Comparison of ENCODE assay signal across 12 cellular contexts in the genomic region with DNA sequence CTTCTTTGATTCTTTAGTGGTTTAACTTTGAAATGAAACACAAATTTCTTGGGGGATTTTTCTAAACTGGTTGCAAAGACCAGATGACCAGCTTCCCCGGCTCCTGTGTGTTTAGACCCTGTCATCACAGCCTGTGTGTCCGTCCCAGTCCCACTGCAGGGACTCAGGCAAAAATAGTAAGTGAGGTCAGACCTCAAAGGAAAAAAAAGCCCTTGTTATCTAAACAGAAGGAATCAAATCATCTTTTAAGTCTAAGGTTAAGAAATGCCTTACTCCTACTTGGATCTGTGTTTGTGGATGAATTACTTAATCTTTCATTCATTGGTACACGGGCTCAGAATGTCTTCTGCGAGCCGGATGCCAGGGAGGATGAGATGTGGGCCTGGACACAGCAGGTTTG.
DNase-seq lines count a peak whose midpoint lies in the region; ATAC-seq and TF ChIP-seq lines count a peak whose summit lies in the region.
"Had no signal": no experiment of that assay in that cellular context is flagged by ENCODE, and none has a peak within 500 bp of the region (broad histone marks: within the 10 kb centered on the region; RNA-seq: fewer than 3 reads in every experiment).

No MANE protein-coding gene starts in this region.

- no peak overlapping the region for H3K27ac ChIP-seq in CD4-positive, alpha-beta T cell (ENCODE audit: low read depth, low read length)
- peak overlapping the region; percentile 16 for H3K27ac ChIP-seq in adipose tissue (ENCODE audit: low read depth, low read length)
- peak overlapping the region; percentile 55 to 61 for H3K27ac ChIP-seq in right atrium auricular region
- peak overlapping the region; percentile 51 to 73 (median 66) for H3K27ac ChIP-seq in sigmoid colon
- H3K27ac ChIP-seq in effector memory CD4-positive, alpha-beta T cell (ENCODE audit: insufficient read depth, low read length, poor library complexity, severe bottlenecking) = no peak overlapping the region

- H3K27me3 Mint-ChIP-seq in CD4-positive, alpha-beta T cell = no peaks in the 10 kb centered on the region

- ATAC-seq in CD4-positive, alpha-beta T cell (ENCODE audit: poor library complexity) = no peak
- no peak for ATAC-seq in GM21723 (IDR thresholded peaks at IDR 0.05; ENCODE audit: unreplicated experiment)
- ATAC-seq: left colon had no signal

- H3K4me3 Mint-ChIP-seq in CD4-positive, alpha-beta T cell = no peak overlapping the region

- no peak for TF ChIP-seq POLR2A in sigmoid colon (IDR thresholded peaks at IDR 0.05)

- H3K27ac Mint-ChIP-seq in CD4-positive, alpha-beta T cell = peak overlapping the region; percentile 54

- no peak for TF ChIP-seq EP300 in sigmoid colon (IDR thresholded peaks at IDR 0.05)

- no peaks in the 10 kb centered on the region for H3K9me3 Mint-ChIP-seq in CD4-positive, alpha-beta T cell

- H3K36me3 ChIP-seq in right atrium auricular region (no peaks in the 10 kb centered on the region), sigmoid colon (no peaks in the 10 kb centered on the region)
- H3K36me3 ChIP-seq in effector memory CD4-positive, alpha-beta T cell (ENCODE audit: control insufficient read depth, insufficient read depth, low read length) = no peaks in the 10 kb centered on the region

- intact Hi-C loops in CD4-positive, alpha-beta T cell (cut with DNase I, micrococcal nuclease) = no loop called here
- intact Hi-C loops in sigmoid colon (cut with DNase I) = no loop called here

- TF ChIP-seq CTCF in CD4-positive, alpha-beta T cell (IDR thresholded peaks at IDR 0.05) = no peak
- TF ChIP-seq CTCF in right atrium auricular region (IDR thresholded peaks at IDR 0.05) (no peak), sigmoid colon (IDR thresholded peaks at IDR 0.05) (no peak)

- H3K27me3 ChIP-seq in CD4-positive, alpha-beta T cell (ENCODE audit: control insufficient read depth, insufficient read depth, low read length) = no peaks in the 10 kb centered on the region
- H3K27me3 ChIP-seq in right atrium auricular region (no peaks in the 10 kb centered on the region), sigmoid colon (no peaks in the 10 kb centered on the region)
- no peaks in the 10 kb centered on the region for H3K27me3 ChIP-seq in effector memory CD4-positive, alpha-beta T cell (replicated peaks; ENCODE audit: control insufficient read depth, insufficient read depth, low read length, poor library complexity, severe bottlenecking)

- WGBS in adipose tissue, 3 donors = 33 to 38% (median 34%) methylated on average over 5 of the region's 5 CpGs
- 32 to 61% methylated on average over 5 of the region's 5 CpGs for WGBS in sigmoid colon, 2 donors

- POLR2A ChIA-PET in CD4-positive, alpha-beta T cell (lab: Charles Lee) = interaction anchor here (0.6 to 2.1 kb wide), 5 partner anchors 13 to 547 kb away, joined by 3 to 10 read pairs (median 3); a partner anchor contains a TSS

- no peak for DNase-seq in CD4-positive, alpha-beta T cell
- DNase-seq in right atrium auricular region (ENCODE audit: low spot score) (no peak), sigmoid colon (no peak), kidney tubule cell (ENCODE audit: low spot score) (no peak), NCI-H2029 treated with DMSO at 0.1 percent for 48 hours (lab: John Stamatoyannopoulos, UW) (no peak)
- no peak for DNase-seq in effector memory CD4-positive, alpha-beta T cell
- DNase-seq: Caco-2, NCI-H1092, NCI-H748 treated with DMSO at 0.1 percent for 48 hours had no signal

- CTCF ChIA-PET in CD4-positive, alpha-beta T cell (lab: Charles Lee) = no interaction called here

- H3K4me3 ChIP-seq in right atrium auricular region (no peak overlapping the region), sigmoid colon (no peak overlapping the region)
- H3K4me3 ChIP-seq in effector memory CD4-positive, alpha-beta T cell (ENCODE audit: insufficient read depth, low read depth, low read length, poor library complexity, severe bottlenecking) = no peak overlapping the region

- peaks cover 0 to 29% of the 10 kb centered on the region in 2 donors for H3K4me1 ChIP-seq in right atrium auricular region
- peaks cover 0 to 29% (median 25%) of the 10 kb centered on the region in 4 donors for H3K4me1 ChIP-seq in sigmoid colon
- H3K4me1 ChIP-seq in effector memory CD4-positive, alpha-beta T cell (ENCODE audit: control insufficient read depth, insufficient read depth, low read length, poor library complexity, severe bottlenecking) = peaks cover 10% of the 10 kb centered on the region
- H3K4me1 ChIP-seq: Caco-2 had no signal

- peaks cover 53% of the 10 kb centered on the region for H3K4me1 Mint-ChIP-seq in CD4-positive, alpha-beta T cell (ENCODE audit: low read depth)

- no peaks in the 10 kb centered on the region for H3K36me3 Mint-ChIP-seq in CD4-positive, alpha-beta T cell (ENCODE audit: low read depth)

- H3K9me3 ChIP-seq in CD4-positive, alpha-beta T cell (ENCODE audit: control insufficient read depth, low read length) = no peaks in the 10 kb centered on the region
- no peaks in the 10 kb centered on the region for H3K9me3 ChIP-seq in right atrium auricular region
- no peaks in the 10 kb centered on the region for H3K9me3 ChIP-seq in sigmoid colon
- H3K9me3 ChIP-seq in effector memory CD4-positive, alpha-beta T cell (ENCODE audit: control insufficient read depth, low read length) = no peaks in the 10 kb centered on the region
- H3K9me3 ChIP-seq: Caco-2 had no signal

Comparison
In these comparisons a context has a peak if more than half of its experiments do, and no peak if none do; other contexts are left out.
1. H3K27ac ChIP-seq: peak in adipose tissue (single experiment), right atrium auricular region (2 of 2) and sigmoid colon (4 of 4); none in CD4-positive, alpha-beta T cell (single experiment) and effector memory CD4-positive, alpha-beta T cell (single experiment).